ENCODE assay signal across 15 cellular contexts in genomic region chr3:98875535-98875934, GRCh38. TPM values are rescaled to one million over a fixed set of nuclear protein-coding genes. Genes with fewer than 3 reads are reported as not detected.
DNase-seq lines count a peak whose midpoint lies in the region; ATAC-seq, FAIRE-seq and TF ChIP-seq lines count a peak whose summit lies in the region.
"Had no signal": no experiment of that assay in that cellular context is flagged by ENCODE, and none has a peak within 500 bp of the region (broad histone marks: within the 10 kb centered on the region; RNA-seq: fewer than 3 reads in every experiment).

No MANE protein-coding gene starts in this region.

- TF ChIP-seq CTCF in astrocyte (IDR thresholded peaks at IDR 0.05; ENCODE audit: insufficient read depth, low read depth, low read length) (no peak), osteoblast (IDR thresholded peaks at IDR 0.05; ENCODE audit: extremely low read depth, low read depth, low read length) (no peak)

- H3K4me3 ChIP-seq in astrocyte (ENCODE audit: insufficient read depth, low read depth, low read length) (no peak overlapping the region), mesodermal cell (ENCODE audit: extremely low read depth, insufficient read depth, low read length, poor library complexity, severe bottlenecking) (no peak overlapping the region), osteoblast (ENCODE audit: insufficient read depth, low read length) (no peak overlapping the region)

- H3K4me1 Mint-ChIP-seq in astrocyte (ENCODE audit: low read depth, unreplicated experiment), result peaks cover 50% of the 10 kb centered on the region

- no peak for ATAC-seq in HG03354 (IDR thresholded peaks at IDR 0.05; ENCODE audit: poor library complexity, severe bottlenecking, unreplicated experiment)

- no peak overlapping the region for H3K9ac ChIP-seq in astrocyte (ENCODE audit: low read length)

- peaks cover 98% of the 10 kb centered on the region for H4K20me1 ChIP-seq in astrocyte (ENCODE audit: insufficient read depth, low read length)
- H4K20me1 ChIP-seq in osteoblast (ENCODE audit: insufficient read depth, low read length), result peaks cover 50% of the 10 kb centered on the region

- peaks cover 72% of the 10 kb centered on the region for H3K36me3 ChIP-seq in astrocyte (ENCODE audit: insufficient read depth, low read length)
- H3K36me3 ChIP-seq in mesodermal cell (ENCODE audit: control insufficient read depth, insufficient read depth, low read length), result peaks cover 44% of the 10 kb centered on the region
- H3K36me3 ChIP-seq in osteoblast (ENCODE audit: insufficient read depth, low read length), result peaks cover 79% of the 10 kb centered on the region

- FAIRE-seq in astrocyte (lab: Jason Lieb, UNC), result peak; percentile 17
- FAIRE-seq: D721Med, H1 had no signal

- H3K79me2 ChIP-seq in astrocyte (ENCODE audit: insufficient read depth, low read length) (peaks cover 100% of the 10 kb centered on the region), osteoblast (ENCODE audit: insufficient read depth, low read length) (peaks cover 99% of the 10 kb centered on the region)

- peaks cover 26% of the 10 kb centered on the region for H3K36me3 Mint-ChIP-seq in astrocyte (ENCODE audit: low read depth, unreplicated experiment)
- H3K36me3 Mint-ChIP-seq: CD4-positive, CD25-positive, alpha-beta regulatory T cell had no signal

- H3K27me3 Mint-ChIP-seq in astrocyte (ENCODE audit: low read depth, unreplicated experiment), result no peaks in the 10 kb centered on the region

- H3K9me3 Mint-ChIP-seq in astrocyte (ENCODE audit: unreplicated experiment), result no peaks in the 10 kb centered on the region

- DNase-seq in CMK (ENCODE audit: low read depth), result peak; percentile 81
- peak in 44 of 76 experiments; percentile 6 to 84 (median 56) for DNase-seq in HUDEP-2 (lab: John Stamatoyannopoulos, UW; ENCODE audit: unreplicated experiment in 76 of 76)
- DNase-seq in astrocyte (ENCODE audit: low read depth), result no peak
- no peak for DNase-seq in activated CD4-positive, alpha-beta T cell treated with anti-CD3 and anti-CD28 coated beads for 4 hours
- no peak for DNase-seq in osteoblast (ENCODE audit: insufficient read length, low spot score, missing footprints)
- DNase-seq: ACHN; CD4-positive, CD25-positive, alpha-beta regulatory T cell; Karpas-422; NCI-H1105 treated with DMSO at 0.1 percent for 48 hours; NCI-H187 treated with DMSO at 0.1 percent for 48 hours; NCI-H510A treated with DMSO at 0.1 percent for 48 hours had no signal

- H3K27me3 ChIP-seq in astrocyte (ENCODE audit: insufficient read depth, low read length) (no peaks in the 10 kb centered on the region), osteoblast (ENCODE audit: insufficient read depth, low read length) (no peaks in the 10 kb centered on the region)

- peak overlapping the region; percentile 44 for H3K27ac Mint-ChIP-seq in astrocyte (ENCODE audit: unreplicated experiment)
- H3K27ac Mint-ChIP-seq: CD4-positive, CD25-positive, alpha-beta regulatory T cell had no signal

- H3K4me2 ChIP-seq in astrocyte (ENCODE audit: low read length) (peak overlapping the region; percentile 33), osteoblast (ENCODE audit: insufficient read depth, low read length) (no peak overlapping the region)

- H3K9me3 ChIP-seq in astrocyte (ENCODE audit: insufficient read depth, low read depth, low read length) (no peaks in the 10 kb centered on the region), mesodermal cell (ENCODE audit: control insufficient read depth, low read length) (no peaks in the 10 kb centered on the region), osteoblast (ENCODE audit: low read depth, low read length) (no peaks in the 10 kb centered on the region)

- H2AFZ ChIP-seq in astrocyte (ENCODE audit: low read depth, low read length), result no peak overlapping the region
- no peak overlapping the region for H2AFZ ChIP-seq in osteoblast (ENCODE audit: low read length)

- no CpG with 5 or more reads among the region's 3 CpGs for WGBS in mesodermal cell (ENCODE audit: insufficient coverage in 2 of 2), 2 experiments

- H3K27ac ChIP-seq in astrocyte (ENCODE audit: low read depth, low read length) (no peak overlapping the region), mesodermal cell (ENCODE audit: low read depth, low read length, severe bottlenecking) (peak overlapping the region; percentile 2), osteoblast (ENCODE audit: low read depth, low read length) (no peak overlapping the region)

- peaks cover 40% of the 10 kb centered on the region for H3K4me1 ChIP-seq in astrocyte (ENCODE audit: insufficient read depth, low read length)
- peaks cover 10% of the 10 kb centered on the region for H3K4me1 ChIP-seq in mesodermal cell (ENCODE audit: control insufficient read depth, insufficient read depth, low read length, poor library complexity, severe bottlenecking)
- H3K4me1 ChIP-seq in osteoblast (ENCODE audit: insufficient read depth, low read length), result peaks cover 11% of the 10 kb centered on the region

- H3K4me3 Mint-ChIP-seq in astrocyte (ENCODE audit: unreplicated experiment), result no peak overlapping the region
- H3K4me3 Mint-ChIP-seq: CD4-positive, CD25-positive, alpha-beta regulatory T cell had no signal

RNA-seq across cellular contexts. Expression of gene DCBLD2, which starts 26.0 kb away (rescaled TPM):
- total RNA-seq in astrocyte (214 and 243 TPM in 2 replicates), osteoblast (187 and 278 TPM in 2 replicates)
- polyA plus RNA-seq in mesodermal cell (2013, experiment 1 of 2), result 71.5 TPM
- 66.0 TPM for polyA plus RNA-seq in mesodermal cell (2013, experiment 2 of 2)

Comparison
In these comparisons a context has a peak if more than half of its experiments do, and no peak if none do; other contexts are left out.
1. DNase-seq: peak in CMK (single experiment) and HUDEP-2 (44 of 76); none in astrocyte (single experiment), activated CD4-positive, alpha-beta T cell treated with anti-CD3 and anti-CD28 coated beads for 4 hours (0 of 2) and osteoblast (single experiment).